Comparison of ENCODE assay signal across 28 cellular contexts in genomic region chr3:4401441-4401840, GRCh38.
DNase-seq lines count a peak whose midpoint lies in the region; ATAC-seq and TF ChIP-seq lines count a peak whose summit lies in the region.
"Had no signal": no experiment of that assay in that cellular context is flagged by ENCODE, and none has a peak within 500 bp of the region (broad histone marks: within the 10 kb centered on the region; RNA-seq: fewer than 3 reads in every experiment).

No MANE protein-coding gene starts in this region.

- H3K27ac Mint-ChIP-seq in activated naive CD4-positive, alpha-beta T cell treated with anti-CD3 and anti-CD28 coated beads, Interleukin-2, amount 50 U/mL, for 72 hours = no peak overlapping the region
- peak overlapping the region; percentile 78 for H3K27ac Mint-ChIP-seq in stimulated activated naive CD8-positive, alpha-beta T cell treated with anti-CD3 and anti-CD28 coated beads, Interleukin-15, Interleukin-2, amounts not matched to agents 100 ng/mL and 50 ng/mL, for 24 hours
- H3K27ac Mint-ChIP-seq in T-helper 17 cell = no peak overlapping the region
- H3K27ac Mint-ChIP-seq: activated naive CD4-positive, alpha-beta T cell treated with anti-CD3 and anti-CD28 coated beads, Interleukin-2, amount 10 ng/mL, durations not matched to agents 7 days and 5 days; WTC11 had no signal

- peak; percentile 97 to 98 for ATAC-seq in activated naive CD4-positive, alpha-beta T cell treated with anti-CD3 and anti-CD28 coated beads, Interleukin-2, amount 50 U/mL, for 72 hours
- ATAC-seq in T-helper 17 cell = no peak
- ATAC-seq: left cardiac atrium, pancreas, WTC11 had no signal

- H3K27ac ChIP-seq in brain microvascular endothelial cell = no peak overlapping the region
- H3K27ac ChIP-seq: ascending aorta, esophagus squamous epithelium, pancreas, thoracic aorta, uterus had no signal

- no peak overlapping the region for H3K4me3 Mint-ChIP-seq in stimulated activated naive CD8-positive, alpha-beta T cell treated with anti-CD3 and anti-CD28 coated beads, Interleukin-15, Interleukin-2, amounts not matched to agents 100 ng/mL and 50 ng/mL, for 24 hours
- no peak overlapping the region for H3K4me3 Mint-ChIP-seq in T-helper 17 cell
- H3K4me3 Mint-ChIP-seq: activated naive CD4-positive, alpha-beta T cell treated with anti-CD3 and anti-CD28 coated beads, Interleukin-2, amount 10 ng/mL, durations not matched to agents 7 days and 5 days; CD14-positive monocyte; H9; WTC11 had no signal

- H3K36me3 ChIP-seq in brain microvascular endothelial cell (replicated peaks) = no peaks in the 10 kb centered on the region
- H3K36me3 ChIP-seq: pancreas, thoracic aorta, uterus had no signal

- DNase-seq in activated naive CD4-positive, alpha-beta T cell treated with anti-CD3 and anti-CD28 coated beads, Interleukin-2, amount 50 U/mL, for 72 hours (ENCODE audit: low spot score in 2 of 2) = no peak
- DNase-seq in activated naive CD4-positive, alpha-beta T cell treated with anti-CD3 and anti-CD28 coated beads, Interleukin-2, amount 50 U/mL, for 16 hours = no peak
- peak; percentile 43 to 55 for DNase-seq in activated T-cell treated with anti-CD3 and anti-CD28 coated beads, Interleukin-2, amount 50 U/mL, for 48 hours
- peak; percentile 15 for DNase-seq in brain microvascular endothelial cell
- no peak for DNase-seq in midbrain (lab: John Stamatoyannopoulos, UW)
- DNase-seq in T-helper 17 cell = no peak
- DNase-seq: activated naive CD4-positive, alpha-beta T cell treated with anti-CD3 and anti-CD28 coated beads, Interleukin-2, amount 10 ng/mL, durations not matched to agents 7 days and 5 days; caudate nucleus; dermis blood vessel endothelial cell; esophagus squamous epithelium; H9; IMR-90; left cardiac atrium; NCI-H1092; NCI-H1694 treated with DMSO at 0.1 percent for 48 hours; NCI-H526; pancreas; retina; Right ventricle myocardium superior; stimulated activated CD4-positive, alpha-beta T cell treated with anti-CD3 and anti-CD28 coated beads, Interleukin-4, amount 100 ng/mL, for 24 hours; stimulated activated naive CD4-positive, alpha-beta T cell; T-helper 9 cell; uterus had no signal

- H3K36me3 Mint-ChIP-seq in activated naive CD4-positive, alpha-beta T cell treated with anti-CD3 and anti-CD28 coated beads, Interleukin-2, amount 50 U/mL, for 72 hours = peaks cover 0 to 12% of the 10 kb centered on the region in 2 donors
- H3K36me3 Mint-ChIP-seq in stimulated activated naive CD8-positive, alpha-beta T cell treated with anti-CD3 and anti-CD28 coated beads, Interleukin-15, Interleukin-2, amounts not matched to agents 100 ng/mL and 50 ng/mL, for 24 hours (ENCODE audit: low read depth) = peaks cover 41% of the 10 kb centered on the region
- H3K36me3 Mint-ChIP-seq in T-helper 17 cell (ENCODE audit: low read depth) = peaks cover 11% of the 10 kb centered on the region
- H3K36me3 Mint-ChIP-seq: WTC11 had no signal

- no peak overlapping the region for H3K4me3 ChIP-seq in brain microvascular endothelial cell (ENCODE audit: low read depth, low read length)
- H3K4me3 ChIP-seq: ascending aorta, esophagus squamous epithelium, pancreas, thoracic aorta, uterus had no signal

- in situ Hi-C loops in brain microvascular endothelial cell (cut with HindIII; ENCODE audit: low pct_ligation_motif_present, low sequenced_read_pairs) = no loop called here

- H3K27me3 ChIP-seq in brain microvascular endothelial cell (replicated peaks) = no peaks in the 10 kb centered on the region
- H3K27me3 ChIP-seq: ascending aorta, esophagus squamous epithelium, pancreas, uterus had no signal

- no peaks in the 10 kb centered on the region for H3K9me3 ChIP-seq in T-helper 17 cell (ENCODE audit: control insufficient read depth, low read length, poor library complexity, severe bottlenecking)
- H3K9me3 ChIP-seq: ascending aorta, esophagus squamous epithelium, pancreas, thoracic aorta, uterus had no signal

- no peaks in the 10 kb centered on the region for H3K27me3 Mint-ChIP-seq in stimulated activated naive CD8-positive, alpha-beta T cell treated with anti-CD3 and anti-CD28 coated beads, Interleukin-15, Interleukin-2, amounts not matched to agents 100 ng/mL and 50 ng/mL, for 24 hours
- H3K27me3 Mint-ChIP-seq in T-helper 17 cell = no peaks in the 10 kb centered on the region
- H3K27me3 Mint-ChIP-seq: activated naive CD4-positive, alpha-beta T cell treated with anti-CD3 and anti-CD28 coated beads, Interleukin-2, amount 10 ng/mL, durations not matched to agents 7 days and 5 days had no signal

- TF ChIP-seq CTCF in brain microvascular endothelial cell (IDR thresholded peaks at IDR 0.05; ENCODE audit: low read depth, low read length, missing control alignments) = no peak

- no peaks in the 10 kb centered on the region for H3K9me3 Mint-ChIP-seq in activated naive CD4-positive, alpha-beta T cell treated with anti-CD3 and anti-CD28 coated beads, Interleukin-2, amount 50 U/mL, for 72 hours
- no peaks in the 10 kb centered on the region for H3K9me3 Mint-ChIP-seq in stimulated activated naive CD8-positive, alpha-beta T cell treated with anti-CD3 and anti-CD28 coated beads, Interleukin-15, Interleukin-2, amounts not matched to agents 100 ng/mL and 50 ng/mL, for 24 hours
- H3K9me3 Mint-ChIP-seq: activated naive CD4-positive, alpha-beta T cell treated with anti-CD3 and anti-CD28 coated beads, Interleukin-2, amount 10 ng/mL, durations not matched to agents 7 days and 5 days; CD14-positive monocyte; H9; WTC11 had no signal

- H3K4me1 Mint-ChIP-seq in stimulated activated naive CD8-positive, alpha-beta T cell treated with anti-CD3 and anti-CD28 coated beads, Interleukin-15, Interleukin-2, amounts not matched to agents 100 ng/mL and 50 ng/mL, for 24 hours (ENCODE audit: low read depth) = peaks cover 27% of the 10 kb centered on the region
- H3K4me1 Mint-ChIP-seq in T-helper 17 cell = peaks cover 9% of the 10 kb centered on the region
- H3K4me1 Mint-ChIP-seq: activated naive CD4-positive, alpha-beta T cell treated with anti-CD3 and anti-CD28 coated beads, Interleukin-2, amount 10 ng/mL, durations not matched to agents 7 days and 5 days had no signal

Comparison
In these comparisons a context has a peak if more than half of its experiments do, and no peak if none do; other contexts are left out.
1. DNase-seq: peak in activated T-cell treated with anti-CD3 and anti-CD28 coated beads, Interleukin-2, amount 50 U/mL, for 48 hours (2 of 2) and brain microvascular endothelial cell (single experiment); none in activated naive CD4-positive, alpha-beta T cell treated with anti-CD3 and anti-CD28 coated beads, Interleukin-2, amount 50 U/mL, for 72 hours (0 of 2), activated naive CD4-positive, alpha-beta T cell treated with anti-CD3 and anti-CD28 coated beads, Interleukin-2, amount 50 U/mL, for 16 hours (single experiment), midbrain (single experiment) and T-helper 17 cell (0 of 3).